In genomic region chr6:134436950-134437349, GRCh38 we compare ENCODE assay signal across 9 cellular contexts.
DNase-seq lines count a peak whose midpoint lies in the region; TF ChIP-seq lines count a peak whose summit lies in the region.
"Had no signal": no experiment of that assay in that cellular context is flagged by ENCODE, and none has a peak within 500 bp of the region (broad histone marks: within the 10 kb centered on the region; RNA-seq: fewer than 3 reads in every experiment).

No MANE protein-coding gene starts in this region.

- H3K27me3 ChIP-seq in SJSA1 (replicated peaks) = no peaks in the 10 kb centered on the region
- H3K27me3 ChIP-seq in fibroblast of lung (ENCODE audit: control insufficient read depth, insufficient read depth, low read length) = no peaks in the 10 kb centered on the region
- no peaks in the 10 kb centered on the region for H3K27me3 ChIP-seq in suprapubic skin

- no peak for TF ChIP-seq CTCF in fibroblast of lung (conservative IDR thresholded peaks at IDR 0.05 in 1 of 2, IDR thresholded peaks at IDR 0.05 in 1 of 2; ENCODE audit: low read depth in 1 of 2, low read length in 2 of 2)
- no peak for TF ChIP-seq CTCF in suprapubic skin (IDR thresholded peaks at IDR 0.05)

- no peak overlapping the region for H3K4me3 ChIP-seq in SJSA1
- H3K4me3 ChIP-seq in fibroblast of lung (replicated peaks in 1 of 4; ENCODE audit: control extremely low read depth in 1 of 4, insufficient read depth in 1 of 4, low read depth in 3 of 4, low read length in 4 of 4) = no peak overlapping the region
- no peak overlapping the region for H3K4me3 ChIP-seq in suprapubic skin

- H3K27me3 Mint-ChIP-seq in activated T-cell treated with anti-CD3 and anti-CD28 coated beads, Interleukin-2, amount 50 U/mL, for 24 hours = no peaks in the 10 kb centered on the region

- no peak for TF ChIP-seq POLR2A in suprapubic skin (IDR thresholded peaks at IDR 0.05)

- no peaks in the 10 kb centered on the region for H3K79me2 ChIP-seq in fibroblast of lung (ENCODE audit: control insufficient read depth, insufficient read depth, low read length)

- peaks cover 38% of the 10 kb centered on the region for H3K4me1 Mint-ChIP-seq in activated T-cell treated with anti-CD3 and anti-CD28 coated beads, Interleukin-2, amount 50 U/mL, for 24 hours (ENCODE audit: low read depth)

- no peak for DNase-seq in activated T-cell treated with anti-CD3 and anti-CD28 coated beads, Interleukin-2, amount 50 U/mL, for 24 hours
- no peak for DNase-seq in activated T-cell treated with anti-CD3 and anti-CD28 coated beads, Interleukin-2, amount 50 U/mL, for 1 hour
- DNase-seq in SJSA1 (ENCODE audit: low read depth in 1 of 2, low spot score in 2 of 2) (peak in 1 of 2 experiments; percentile 32), fibroblast of lung (ENCODE audit: low read depth in 2 of 2) (peak in 1 of 2 donors; percentile 77), suprapubic skin (ENCODE audit: low spot score in 2 of 2) (no peak), NCI-H2171 treated with DMSO at 0.1 percent for 48 hours (lab: John Stamatoyannopoulos, UW) (no peak), NCI-H1436 treated with DMSO at 0.1 percent for 48 hours (lab: John Stamatoyannopoulos, UW) (no peak), GF-D8 (lab: John Stamatoyannopoulos, UW) (no peak)
- DNase-seq: NCI-H1105 had no signal

- H3K9me3 Mint-ChIP-seq in activated T-cell treated with anti-CD3 and anti-CD28 coated beads, Interleukin-2, amount 50 U/mL, for 24 hours = no peaks in the 10 kb centered on the region

- H3K9me3 ChIP-seq in SJSA1 (replicated peaks) (no peaks in the 10 kb centered on the region), fibroblast of lung (ENCODE audit: control insufficient read depth, insufficient read depth, low read depth, low read length) (no peaks in the 10 kb centered on the region), suprapubic skin (no peaks in the 10 kb centered on the region)

- no peaks in the 10 kb centered on the region for H4K20me1 ChIP-seq in fibroblast of lung (ENCODE audit: control insufficient read depth, extremely low read depth, insufficient read depth, low read length)

- 0% methylated on average over 1 of the region's 1 CpG for WGBS in suprapubic skin

- H3K27ac ChIP-seq in SJSA1 (peak overlapping the region; percentile 97), fibroblast of lung (ENCODE audit: insufficient read depth, low read length) (peak overlapping the region; percentile 94), suprapubic skin (peak overlapping the region; percentile 39)

- peak overlapping the region; percentile 63 for H3K4me3 Mint-ChIP-seq in activated T-cell treated with anti-CD3 and anti-CD28 coated beads, Interleukin-2, amount 50 U/mL, for 24 hours

- H3K36me3 ChIP-seq in SJSA1 = no peaks in the 10 kb centered on the region
- no peaks in the 10 kb centered on the region for H3K36me3 ChIP-seq in fibroblast of lung (ENCODE audit: control insufficient read depth, insufficient read depth, low read length)
- no peaks in the 10 kb centered on the region for H3K36me3 ChIP-seq in suprapubic skin

- H2AFZ ChIP-seq in fibroblast of lung (ENCODE audit: low read length) = no peak overlapping the region

- H3K9ac ChIP-seq in fibroblast of lung (ENCODE audit: insufficient read depth, low read length) = no peak overlapping the region

- TF ChIP-seq EP300 in suprapubic skin (IDR thresholded peaks at IDR 0.05) = no peak

- peak overlapping the region; percentile 98 for H3K27ac Mint-ChIP-seq in activated T-cell treated with anti-CD3 and anti-CD28 coated beads, Interleukin-2, amount 50 U/mL, for 24 hours

- H3K4me2 ChIP-seq in fibroblast of lung (ENCODE audit: extremely low read depth, insufficient read depth, low read length) = peak overlapping the region; percentile 41

- no peaks in the 10 kb centered on the region for H3K36me3 Mint-ChIP-seq in activated T-cell treated with anti-CD3 and anti-CD28 coated beads, Interleukin-2, amount 50 U/mL, for 24 hours (ENCODE audit: low read depth)

- H3K4me1 ChIP-seq in SJSA1 (replicated peaks) (peaks cover 23% of the 10 kb centered on the region), fibroblast of lung (ENCODE audit: control insufficient read depth, extremely low read depth, insufficient read depth, low read length) (peaks cover 8% of the 10 kb centered on the region), suprapubic skin (peaks cover 22% of the 10 kb centered on the region)

Comparison
In these comparisons a context has a peak if more than half of its experiments do, and no peak if none do; other contexts are left out.
1. H3K27ac ChIP-seq: peak in every context shown above with its lines; median percentile 97 in SJSA1; 94 in fibroblast of lung; 39 in suprapubic skin.